In the genomic region with DNA sequence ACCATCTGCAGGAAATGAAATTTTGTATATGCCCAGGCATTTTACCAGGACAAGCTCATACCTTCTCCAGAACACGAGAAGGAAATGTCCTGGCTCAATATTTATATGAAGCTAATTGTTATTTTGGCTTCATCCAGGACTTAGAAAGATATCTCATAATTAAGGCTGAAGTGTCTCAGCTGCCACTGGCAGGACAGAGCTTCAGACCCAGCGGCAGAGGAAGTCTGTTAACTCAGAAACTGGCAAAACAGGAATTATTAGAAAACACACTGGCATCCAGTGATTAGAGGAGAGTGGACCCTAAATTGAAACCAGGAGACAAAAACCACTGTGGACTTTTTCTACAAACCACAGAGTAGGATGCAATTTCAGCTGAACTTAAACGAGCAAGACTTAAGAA, we compare ENCODE assay signal across 15 cellular contexts.
DNase-seq lines count a peak whose midpoint lies in the region; ATAC-seq and TF ChIP-seq lines count a peak whose summit lies in the region.
"Had no signal": no experiment of that assay in that cellular context is flagged by ENCODE, and none has a peak within 500 bp of the region (broad histone marks: within the 10 kb centered on the region; RNA-seq: fewer than 3 reads in every experiment).

No MANE protein-coding gene starts in this region.

- CTCF ChIA-PET in activated CD8-positive, alpha-beta T cell treated with anti-CD3 and anti-CD28 coated beads for 36 hours (lab: Charles Lee), result no interaction called here

- H3K4me1 ChIP-seq in GM23338 (ENCODE audit: insufficient read depth) (peaks cover 15% of the 10 kb centered on the region), neural progenitor cell (peaks cover 39% of the 10 kb centered on the region), body of pancreas (no peaks in the 10 kb centered on the region)
- H3K4me1 ChIP-seq: BLaER1 had no signal

- no peak overlapping the region for H3K4me3 Mint-ChIP-seq in GM23338
- no peak overlapping the region for H3K4me3 Mint-ChIP-seq in neural progenitor cell
- no peak overlapping the region for H3K4me3 Mint-ChIP-seq in activated CD8-positive, alpha-beta T cell treated with anti-CD3 and anti-CD28 coated beads for 36 hours
- H3K4me3 Mint-ChIP-seq: CD4-positive, CD25-positive, alpha-beta regulatory T cell; CD8-positive, alpha-beta T cell had no signal

- ATAC-seq in GM23338, result no peak
- no peak for ATAC-seq in activated CD8-positive, alpha-beta T cell treated with anti-CD3 and anti-CD28 coated beads for 36 hours
- no peak for ATAC-seq in body of pancreas
- ATAC-seq: CD8-positive, alpha-beta T cell had no signal

- H3K9me3 Mint-ChIP-seq in GM23338 (peaks cover 8% of the 10 kb centered on the region; the same call in 2 of the 3 replicates), neural progenitor cell (peaks cover 23% of the 10 kb centered on the region)
- H3K9me3 Mint-ChIP-seq in activated CD8-positive, alpha-beta T cell treated with anti-CD3 and anti-CD28 coated beads for 36 hours, result peaks cover 17% of the 10 kb centered on the region

- intact Hi-C loops in activated CD8-positive, alpha-beta T cell treated with anti-CD3 and anti-CD28 coated beads for 36 hours (cut with micrococcal nuclease), result no loop called here
- intact Hi-C loops in body of pancreas (cut with DNase I), result no loop called here
- intact Hi-C loops in posterior vena cava (cut with DNase I), result no loop called here

- POLR2A ChIA-PET in activated CD8-positive, alpha-beta T cell treated with anti-CD3 and anti-CD28 coated beads for 36 hours (lab: Charles Lee), result no interaction called here

- H3K36me3 ChIP-seq in GM23338 (ENCODE audit: insufficient read depth) (no peaks in the 10 kb centered on the region), WERI-Rb-1 (no peaks in the 10 kb centered on the region), neural progenitor cell (no peaks in the 10 kb centered on the region), body of pancreas (replicated peaks in 1 of 2; ENCODE audit: insufficient read depth in 1 of 2, low read depth in 2 of 2) (no peaks in the 10 kb centered on the region)
- H3K36me3 ChIP-seq: BLaER1 had no signal

- H3K4me1 Mint-ChIP-seq in GM23338 (peaks cover 15% of the 10 kb centered on the region), neural progenitor cell (peaks cover 45% of the 10 kb centered on the region)
- H3K4me1 Mint-ChIP-seq in activated CD8-positive, alpha-beta T cell treated with anti-CD3 and anti-CD28 coated beads for 36 hours (ENCODE audit: low read depth), result no peaks in the 10 kb centered on the region
- H3K4me1 Mint-ChIP-seq: CD4-positive, CD25-positive, alpha-beta regulatory T cell had no signal

- no peak for TF ChIP-seq CTCF in GM23338 (conservative IDR thresholded peaks at IDR 0.05; ENCODE audit: low read depth in 2 of 2)
- TF ChIP-seq CTCF in WERI-Rb-1 (IDR thresholded peaks at IDR 0.05; ENCODE audit: low read depth, low read length), result no peak
- no peak for TF ChIP-seq CTCF in neural progenitor cell (IDR thresholded peaks at IDR 0.05)
- no peak for TF ChIP-seq CTCF in activated CD8-positive, alpha-beta T cell treated with anti-CD3 and anti-CD28 coated beads for 36 hours (IDR thresholded peaks at IDR 0.05)
- TF ChIP-seq CTCF in body of pancreas (IDR thresholded peaks at IDR 0.05), result no peak

- peak overlapping the region; percentile 74; the same call in 1 of the 2 replicates for H2AFZ ChIP-seq in GM23338
- H2AFZ ChIP-seq in neural progenitor cell (replicated peaks), result peak overlapping the region; percentile 59

- DNase-seq in GM23338 (ENCODE audit: low spot score) (no peak), WERI-Rb-1 (no peak), neural progenitor cell (ENCODE audit: low spot score) (no peak), body of pancreas (no peak), posterior vena cava (ENCODE audit: low spot score) (no peak)
- DNase-seq in activated CD8-positive, alpha-beta T cell treated with anti-CD3 and anti-CD28 coated beads for 36 hours, result no peak
- DNase-seq: Caco-2; CD4-positive, CD25-positive, alpha-beta regulatory T cell; CD8-positive, alpha-beta T cell; DMS153; DND-41; H7; HCEC 1CT had no signal

- TF ChIP-seq POLR2A in body of pancreas (IDR thresholded peaks at IDR 0.05), result no peak

- H3K4me3 ChIP-seq in GM23338 (no peak overlapping the region), WERI-Rb-1 (ENCODE audit: low read depth, low read length) (no peak overlapping the region), neural progenitor cell (no peak overlapping the region), body of pancreas (no peak overlapping the region)
- H3K4me3 ChIP-seq: BLaER1 had no signal

- H3K9me2 ChIP-seq in GM23338 (ENCODE audit: insufficient read depth), result 0 out of 2 replicates have a peak, but pooled peaks cover 5% of the 10 kb centered on the region

- no peak overlapping the region for H3K4me2 ChIP-seq in GM23338
- H3K4me2 ChIP-seq in neural progenitor cell, result no peak overlapping the region
- H3K4me2 ChIP-seq: BLaER1 had no signal

- no peaks in the 10 kb centered on the region for H3F3A ChIP-seq in GM23338 (replicated peaks; ENCODE audit: low read depth)
- peaks cover 11% of the 10 kb centered on the region for H3F3A ChIP-seq in neural progenitor cell (ENCODE audit: low read depth)

- H3K27ac Mint-ChIP-seq in GM23338 (no peak overlapping the region), neural progenitor cell (no peak overlapping the region)
- H3K27ac Mint-ChIP-seq in activated CD8-positive, alpha-beta T cell treated with anti-CD3 and anti-CD28 coated beads for 36 hours, result no peak overlapping the region
- H3K27ac Mint-ChIP-seq: CD4-positive, CD25-positive, alpha-beta regulatory T cell; CD8-positive, alpha-beta T cell had no signal

- H3K36me3 Mint-ChIP-seq in GM23338 (ENCODE audit: low read depth) (peaks cover 5% of the 10 kb centered on the region; the same call in 1 of the 3 replicates), neural progenitor cell (peaks cover 9% of the 10 kb centered on the region)
- no peaks in the 10 kb centered on the region for H3K36me3 Mint-ChIP-seq in activated CD8-positive, alpha-beta T cell treated with anti-CD3 and anti-CD28 coated beads for 36 hours (ENCODE audit: low read depth)
- H3K36me3 Mint-ChIP-seq: CD4-positive, CD25-positive, alpha-beta regulatory T cell; CD8-positive, alpha-beta T cell had no signal

- no peak overlapping the region for H3K9ac ChIP-seq in neural progenitor cell
- H3K9ac ChIP-seq: BLaER1 had no signal

- H4K20me1 ChIP-seq in GM23338 (replicated peaks; ENCODE audit: insufficient read depth) (no peaks in the 10 kb centered on the region), neural progenitor cell (ENCODE audit: low read depth) (no peaks in the 10 kb centered on the region)
- H4K20me1 ChIP-seq: BLaER1 had no signal

- H3K79me2 ChIP-seq in GM23338 (replicated peaks; ENCODE audit: insufficient read depth), result no peaks in the 10 kb centered on the region
- H3K79me2 ChIP-seq in neural progenitor cell (ENCODE audit: low read depth), result no peaks in the 10 kb centered on the region

- H3K9me3 ChIP-seq in WERI-Rb-1 (ENCODE audit: severe bottlenecking) (no peaks in the 10 kb centered on the region), neural progenitor cell (ENCODE audit: low read depth) (no peaks in the 10 kb centered on the region), body of pancreas (peaks cover 0 to 4% (median 0%) of the 10 kb centered on the region in 3 donors)
- H3K9me3 ChIP-seq: Caco-2 had no signal

- no peak overlapping the region for H3K27ac ChIP-seq in GM23338 (ENCODE audit: low read depth)
- H3K27ac ChIP-seq in WERI-Rb-1, result peak overlapping the region; percentile 85
- no peak overlapping the region for H3K27ac ChIP-seq in neural progenitor cell
- H3K27ac ChIP-seq in body of pancreas, result no peak overlapping the region
- H3K27ac ChIP-seq: BLaER1, C4-2B had no signal

- H3K27me3 ChIP-seq in GM23338 (ENCODE audit: insufficient read depth) (no peaks in the 10 kb centered on the region), WERI-Rb-1 (ENCODE audit: insufficient read depth, low read depth, severe bottlenecking) (no peaks in the 10 kb centered on the region), neural progenitor cell (no peaks in the 10 kb centered on the region), body of pancreas (no peaks in the 10 kb centered on the region)
- H3K27me3 ChIP-seq: BLaER1 had no signal

- H3K27me3 Mint-ChIP-seq in GM23338 (ENCODE audit: insufficient read depth, low read depth, poor library complexity) (no peaks in the 10 kb centered on the region), neural progenitor cell (ENCODE audit: insufficient read depth, low read depth) (peaks cover 7% of the 10 kb centered on the region)
- H3K27me3 Mint-ChIP-seq in activated CD8-positive, alpha-beta T cell treated with anti-CD3 and anti-CD28 coated beads for 36 hours, result no peaks in the 10 kb centered on the region

- WGBS in body of pancreas, 2 donors, result 44 to 60% methylated on average over 3 of the region's 3 CpGs

TF ChIP-seq in GM23338, 12 proteins besides CTCF, POLR2A, EP300 and RAD21:
- TF ChIP-seq EZH2phosphoT487 (IDR thresholded peaks at IDR 0.05; ENCODE audit: unreplicated experiment) (no peak), ZNF331 (CRISPR knock-in tag; IDR thresholded peaks at IDR 0.05; ENCODE audit: low read depth) (no peak), EZH2 (IDR thresholded peaks at IDR 0.05; ENCODE audit: low read depth, unreplicated experiment) (no peak)
